Comparison of ENCODE assay signal across 35 cellular contexts in genomic region chr16:73225983-73226382, GRCh38.
"Had no signal": no experiment of that assay in that cellular context is flagged by ENCODE, and none has a peak within 500 bp of the region (broad histone marks: within the 10 kb centered on the region; RNA-seq: fewer than 3 reads in every experiment).

No MANE protein-coding gene starts in this region.

- H3K4me3 Mint-ChIP-seq: activated B cell treated with CpG ODN at 0.5 μM for 24 hours; activated CD4-positive, alpha-beta memory T cell treated with anti-CD3 and anti-CD28 coated beads for 36 hours; activated naive CD4-positive, alpha-beta T cell treated with anti-CD3 and anti-CD28 coated beads for 36 hours; activated naive CD8-positive, alpha-beta T cell treated with anti-CD3 and anti-CD28 coated beads, Interleukin-2, amount 50 U/mL, for 24 hours; activated T-cell treated with anti-CD3 and anti-CD28 coated beads, Interleukin-2, amount 50 U/mL, for 4 hours; activated T-helper 1 cell treated with anti-CD3 and anti-CD28 coated beads, Interleukin-12 subunit alpha, Interleukin-12 subunit beta, Interleukin-2, Interleukin-4 antibody, amounts not matched to agents 30 ng/mL and 10 ng/mL and 1 ng/mL, durations not matched to agents 14 hours and 24 hours and 36 hours; brain had no signal

- H3K27ac Mint-ChIP-seq: activated B cell treated with CpG ODN at 0.5 μM for 24 hours; activated CD4-positive, alpha-beta memory T cell treated with anti-CD3 and anti-CD28 coated beads for 36 hours; activated naive CD4-positive, alpha-beta T cell treated with anti-CD3 and anti-CD28 coated beads for 36 hours; activated naive CD4-positive, alpha-beta T cell treated with anti-CD3 and anti-CD28 coated beads, Interleukin-2, amount 50 U/mL, for 72 hours; activated naive CD8-positive, alpha-beta T cell treated with anti-CD3 and anti-CD28 coated beads, Interleukin-2, amount 50 U/mL, for 24 hours; activated T-helper 1 cell treated with anti-CD3 and anti-CD28 coated beads, Interleukin-12 subunit alpha, Interleukin-12 subunit beta, Interleukin-2, Interleukin-4 antibody, amounts not matched to agents 30 ng/mL and 10 ng/mL and 1 ng/mL, durations not matched to agents 14 hours and 24 hours and 36 hours; brain had no signal

- H3K9me3 ChIP-seq: Peyer's patch had no signal

- H3K27ac ChIP-seq: Peyer's patch, VCaP had no signal

- DNase-seq: activated B cell treated with CpG ODN at 0.5 μM for 24 hours; activated CD4-positive, alpha-beta memory T cell treated with anti-CD3 and anti-CD28 coated beads for 36 hours; activated CD4-positive, alpha-beta T cell treated with anti-CD3 and anti-CD28 coated beads for 4 hours; activated CD4-positive, alpha-beta T cell treated with anti-CD3 and anti-CD28 coated beads, Interleukin-2, amount 50 U/mL, for 1 hour; activated CD4-positive, CD25-positive, alpha-beta regulatory T cell treated with anti-CD3 and anti-CD28 coated beads, Interleukin-2, amount 50 U/mL, for 72 hours; activated CD8-positive, alpha-beta memory T cell treated with anti-CD3 and anti-CD28 coated beads, Interleukin-2, amount 50 U/mL, for 4 hours; activated gamma-delta T cell treated with Interleukin-2 at 50 U/mL for 16 hours; activated naive CD4-positive, alpha-beta T cell treated with anti-CD3 and anti-CD28 coated beads for 36 hours; activated naive CD8-positive, alpha-beta T cell treated with anti-CD3 and anti-CD28 coated beads, Interleukin-2, amount 50 U/mL, for 24 hours; activated T-cell treated with anti-CD3 and anti-CD28 coated beads for 4 hours; activated T-cell treated with anti-CD3 and anti-CD28 coated beads, Interleukin-2, amount 50 U/mL, for 4 hours; anterior cingulate cortex; central memory CD4-positive, alpha-beta T cell; Kasumi-1; KG1; MM.1S; MV-4-11; NCI-H1092; NCI-H1436 treated with DMSO at 0.1 percent for 48 hours; NCI-H1694 treated with DMSO at 0.1 percent for 48 hours; NCI-H2029; NCI-H345; NCI-H524 treated with DMSO at 0.1 percent for 48 hours; PC-3; Peyer's patch; RPMI8226; SIG-M5; T-helper 1 cell; T-helper 2 cell; T-helper 9 cell had no signal

- H3K4me1 ChIP-seq: Peyer's patch had no signal

- H3K9me3 Mint-ChIP-seq: activated B cell treated with CpG ODN at 0.5 μM for 24 hours; activated naive CD4-positive, alpha-beta T cell treated with anti-CD3 and anti-CD28 coated beads for 36 hours; activated naive CD8-positive, alpha-beta T cell treated with anti-CD3 and anti-CD28 coated beads, Interleukin-2, amount 50 U/mL, for 24 hours; activated T-helper 1 cell treated with anti-CD3 and anti-CD28 coated beads, Interleukin-12 subunit alpha, Interleukin-12 subunit beta, Interleukin-2, Interleukin-4 antibody, amounts not matched to agents 30 ng/mL and 10 ng/mL and 1 ng/mL, durations not matched to agents 14 hours and 24 hours and 36 hours had no signal

- H3K27me3 Mint-ChIP-seq: activated B cell treated with CpG ODN at 0.5 μM for 24 hours; activated CD4-positive, alpha-beta memory T cell treated with anti-CD3 and anti-CD28 coated beads for 36 hours had no signal

- H3K4me1 Mint-ChIP-seq: activated B cell treated with CpG ODN at 0.5 μM for 24 hours; activated naive CD8-positive, alpha-beta T cell treated with anti-CD3 and anti-CD28 coated beads, Interleukin-2, amount 50 U/mL, for 24 hours had no signal

- H3K4me3 ChIP-seq: Peyer's patch had no signal

- ATAC-seq: activated naive CD4-positive, alpha-beta T cell treated with anti-CD3 and anti-CD28 coated beads, Interleukin-2, amount 50 U/mL, for 72 hours; activated naive CD8-positive, alpha-beta T cell treated with anti-CD3 and anti-CD28 coated beads, Interleukin-2, amount 50 U/mL, for 24 hours; activated T-cell treated with anti-CD3 and anti-CD28 coated beads, Interleukin-2, amount 50 U/mL, for 4 hours; PC-3; SK-N-SH treated with all-trans-retinoic acid at 6 μM for 48 hours had no signal

- H3K27me3 ChIP-seq: Peyer's patch had no signal

- H3K36me3 ChIP-seq: Peyer's patch had no signal

- H3K36me3 Mint-ChIP-seq: activated CD4-positive, alpha-beta memory T cell treated with anti-CD3 and anti-CD28 coated beads for 36 hours; activated naive CD4-positive, alpha-beta T cell treated with anti-CD3 and anti-CD28 coated beads, Interleukin-2, amount 50 U/mL, for 72 hours; brain had no signal
